In the genomic region with DNA sequence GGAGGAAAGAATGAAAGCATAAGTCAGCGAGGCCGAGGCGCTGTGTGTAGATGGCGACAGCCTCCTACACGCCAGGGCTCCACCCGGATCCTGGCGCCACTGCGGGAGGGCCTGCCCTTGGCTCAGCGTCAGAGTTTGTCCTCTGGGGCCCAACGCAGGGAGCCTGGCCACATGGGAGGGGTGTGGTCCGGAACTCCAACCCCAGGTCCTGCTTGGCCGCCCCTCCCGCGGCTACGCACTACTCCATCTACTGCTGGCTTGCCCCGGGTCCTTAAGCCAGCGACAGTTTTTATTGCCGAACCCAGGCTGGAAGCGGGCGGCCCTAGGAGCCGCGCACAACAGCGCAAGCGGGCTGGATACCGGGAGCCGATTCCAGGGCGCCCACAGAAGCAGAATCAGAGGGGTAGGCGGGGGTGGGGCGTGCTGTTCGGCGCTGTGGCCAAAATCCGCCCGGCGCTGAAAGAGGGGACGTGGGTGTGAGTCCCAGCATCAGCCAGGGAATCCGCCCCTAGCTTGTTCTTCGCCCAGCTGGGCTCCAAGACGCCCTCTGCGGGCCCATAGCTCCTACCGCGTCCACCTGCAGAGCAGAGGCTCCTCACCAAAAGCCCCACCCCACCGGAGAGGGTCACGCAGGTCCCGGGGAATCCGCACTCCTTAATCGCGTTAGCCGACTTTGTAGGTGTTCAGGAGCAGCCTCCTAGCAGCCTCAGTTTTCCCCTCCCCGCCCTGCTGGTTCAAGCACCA, we compare ENCODE assay signal across 8 cellular contexts. TPM values are rescaled to one million over a fixed set of nuclear protein-coding genes. Genes with fewer than 3 reads are reported as not detected.
DNase-seq lines count a peak whose midpoint lies in the region; ATAC-seq and TF ChIP-seq lines count a peak whose summit lies in the region.

No MANE protein-coding gene starts in this region.

- peak overlapping the region; percentile 78 for H3K4me3 Mint-ChIP-seq in CD8-positive, alpha-beta T cell
- H3K4me3 Mint-ChIP-seq in activated T-cell treated with anti-CD3 and anti-CD28 coated beads, Interleukin-2, amount 50 U/mL, for 24 hours: peak overlapping the region; percentile 60
- peak overlapping the region; percentile 34 for H3K4me3 Mint-ChIP-seq in natural killer cell treated with Interleukin-12 subunit alpha and Interleukin-12 subunit beta and Interleukin-15 and Interleukin-18, amount 100 ng/mL, for 72 hours

- H3K4me1 ChIP-seq in CD8-positive, alpha-beta T cell (ENCODE audit: insufficient read depth, low read length): peaks cover 41% of the 10 kb centered on the region
- H3K4me1 ChIP-seq in fibroblast of lung (ENCODE audit: control insufficient read depth, extremely low read depth, insufficient read depth, low read length) (peaks cover 9% of the 10 kb centered on the region), vagina (peaks cover 51% of the 10 kb centered on the region)

- no peaks in the 10 kb centered on the region for H3K9me3 ChIP-seq in CD8-positive, alpha-beta T cell (ENCODE audit: low read length)
- H3K9me3 ChIP-seq in fibroblast of lung (ENCODE audit: control insufficient read depth, insufficient read depth, low read depth, low read length): no peaks in the 10 kb centered on the region
- H3K9me3 ChIP-seq in vagina: no peaks in the 10 kb centered on the region

- H3K4me2 ChIP-seq in fibroblast of lung (ENCODE audit: extremely low read depth, insufficient read depth, low read length): peak overlapping the region; percentile 76

- no peaks in the 10 kb centered on the region for H4K20me1 ChIP-seq in fibroblast of lung (ENCODE audit: control insufficient read depth, extremely low read depth, insufficient read depth, low read length)

- peaks cover 5% of the 10 kb centered on the region for H3K79me2 ChIP-seq in fibroblast of lung (ENCODE audit: control insufficient read depth, insufficient read depth, low read length)

- no peak for TF ChIP-seq POLR2A in vagina (IDR thresholded peaks at IDR 0.05)

- CTCF ChIA-PET in CD8-positive, alpha-beta T cell (lab: Charles Lee): interaction anchor here (0.9 to 20.9 kb wide), 9 partner anchors 8 to 79 kb away, joined by 3 to 580 read pairs (median 5); a partner anchor contains a TSS

- H3K4me3 ChIP-seq in CD8-positive, alpha-beta T cell (ENCODE audit: low read depth, low read length): peak overlapping the region; percentile 38
- H3K4me3 ChIP-seq in H7 (ENCODE audit: insufficient read depth, low read depth, low read length) (peak overlapping the region; percentile 63), fibroblast of lung (replicated peaks in 1 of 4; ENCODE audit: control extremely low read depth in 1 of 4, insufficient read depth in 1 of 4, low read depth in 3 of 4, low read length in 4 of 4) (peak overlapping the region; percentile 22 to 65 (median 48)), vagina (peak overlapping the region; percentile 47 to 55)

- H3K27me3 ChIP-seq in CD8-positive, alpha-beta T cell (ENCODE audit: insufficient read depth, low read length): peaks cover 39% of the 10 kb centered on the region
- H3K27me3 ChIP-seq in H7 (ENCODE audit: control insufficient read depth, insufficient read depth, low read length) (peaks cover 64% of the 10 kb centered on the region), fibroblast of lung (ENCODE audit: control insufficient read depth, insufficient read depth, low read length) (no peaks in the 10 kb centered on the region), vagina (no peaks in the 10 kb centered on the region)

- peaks cover 28% of the 10 kb centered on the region for H3K4me1 Mint-ChIP-seq in CD8-positive, alpha-beta T cell (ENCODE audit: low read depth)
- peaks cover 39% of the 10 kb centered on the region for H3K4me1 Mint-ChIP-seq in activated T-cell treated with anti-CD3 and anti-CD28 coated beads, Interleukin-2, amount 50 U/mL, for 24 hours (ENCODE audit: low read depth)
- peaks cover 10 to 14% of the 10 kb centered on the region in 2 donors for H3K4me1 Mint-ChIP-seq in natural killer cell treated with Interleukin-12 subunit alpha and Interleukin-12 subunit beta and Interleukin-15 and Interleukin-18, amount 100 ng/mL, for 72 hours (ENCODE audit: low read depth in 2 of 2)

- H3K9ac ChIP-seq in fibroblast of lung (ENCODE audit: insufficient read depth, low read length): peak overlapping the region; percentile 56

- H3K27me3 Mint-ChIP-seq in CD8-positive, alpha-beta T cell (ENCODE audit: low read depth): peaks cover 30% of the 10 kb centered on the region
- peaks cover 57% of the 10 kb centered on the region for H3K27me3 Mint-ChIP-seq in activated T-cell treated with anti-CD3 and anti-CD28 coated beads, Interleukin-2, amount 50 U/mL, for 24 hours
- peaks cover 14 to 20% of the 10 kb centered on the region in 2 donors for H3K27me3 Mint-ChIP-seq in natural killer cell treated with Interleukin-12 subunit alpha and Interleukin-12 subunit beta and Interleukin-15 and Interleukin-18, amount 100 ng/mL, for 72 hours

- H3K27ac ChIP-seq in CD8-positive, alpha-beta T cell (ENCODE audit: low read depth, low read length): no peak overlapping the region
- peak overlapping the region; percentile 48 for H3K27ac ChIP-seq in fibroblast of lung (ENCODE audit: insufficient read depth, low read length)
- H3K27ac ChIP-seq in vagina: peak overlapping the region; percentile 58

- H3K36me3 Mint-ChIP-seq in CD8-positive, alpha-beta T cell: no peaks in the 10 kb centered on the region
- no peaks in the 10 kb centered on the region for H3K36me3 Mint-ChIP-seq in activated T-cell treated with anti-CD3 and anti-CD28 coated beads, Interleukin-2, amount 50 U/mL, for 24 hours (ENCODE audit: low read depth)
- H3K36me3 Mint-ChIP-seq in natural killer cell treated with Interleukin-12 subunit alpha and Interleukin-12 subunit beta and Interleukin-15 and Interleukin-18, amount 100 ng/mL, for 72 hours: no peaks in the 10 kb centered on the region

- TF ChIP-seq CTCF in CD8-positive, alpha-beta T cell (IDR thresholded peaks at IDR 0.05): peak; percentile 23
- TF ChIP-seq CTCF in fibroblast of lung (conservative IDR thresholded peaks at IDR 0.05 in 1 of 2, IDR thresholded peaks at IDR 0.05 in 1 of 2; ENCODE audit: low read depth in 1 of 2, low read length in 2 of 2): peak; percentile 54 to 56
- TF ChIP-seq CTCF in vagina (IDR thresholded peaks at IDR 0.05): peak in 1 of 3 experiments; percentile 23

- ATAC-seq in CD8-positive, alpha-beta T cell: peak; percentile 61
- no peak for ATAC-seq in natural killer cell treated with Interleukin-12 subunit alpha and Interleukin-12 subunit beta and Interleukin-15 and Interleukin-18, amount 100 ng/mL, for 72 hours
- ATAC-seq in HG02763 (IDR thresholded peaks at IDR 0.05; ENCODE audit: unreplicated experiment): no peak

- H3K36me3 ChIP-seq in CD8-positive, alpha-beta T cell (ENCODE audit: insufficient read depth, low read length): no peaks in the 10 kb centered on the region
- H3K36me3 ChIP-seq in H7 (replicated peaks; ENCODE audit: control insufficient read depth, insufficient read depth, low read length): no peaks in the 10 kb centered on the region
- H3K36me3 ChIP-seq in fibroblast of lung (ENCODE audit: control insufficient read depth, insufficient read depth, low read length): no peaks in the 10 kb centered on the region
- H3K36me3 ChIP-seq in vagina: no peaks in the 10 kb centered on the region

- H3K9me3 Mint-ChIP-seq in CD8-positive, alpha-beta T cell: no peaks in the 10 kb centered on the region
- no peaks in the 10 kb centered on the region for H3K9me3 Mint-ChIP-seq in activated T-cell treated with anti-CD3 and anti-CD28 coated beads, Interleukin-2, amount 50 U/mL, for 24 hours
- H3K9me3 Mint-ChIP-seq in natural killer cell treated with Interleukin-12 subunit alpha and Interleukin-12 subunit beta and Interleukin-15 and Interleukin-18, amount 100 ng/mL, for 72 hours: no peaks in the 10 kb centered on the region

- POLR2A ChIA-PET in CD8-positive, alpha-beta T cell (lab: Charles Lee): interaction anchor here (1.4 to 2.1 kb wide), 2 partner anchors 25 to 35 kb away, joined by 4 to 6 read pairs; no protein-coding TSS in a partner anchor

- H3K27ac Mint-ChIP-seq in CD8-positive, alpha-beta T cell: no peak overlapping the region
- H3K27ac Mint-ChIP-seq in activated T-cell treated with anti-CD3 and anti-CD28 coated beads, Interleukin-2, amount 50 U/mL, for 24 hours: no peak overlapping the region
- H3K27ac Mint-ChIP-seq in natural killer cell treated with Interleukin-12 subunit alpha and Interleukin-12 subunit beta and Interleukin-15 and Interleukin-18, amount 100 ng/mL, for 72 hours: no peak overlapping the region

- H2AFZ ChIP-seq in fibroblast of lung (ENCODE audit: low read length): peak overlapping the region; percentile 34

- intact Hi-C loops in CD8-positive, alpha-beta T cell (cut with DNase I, micrococcal nuclease): loop anchor here in 1 of 2 experiments (5.0 kb wide), 1 partner anchor 34 kb away; a partner anchor contains a TSS
- intact Hi-C loops in vagina (cut with DNase I): no loop called here

- peak in 6 of 7 experiments; percentile 27 to 66 (median 52) for DNase-seq in CD8-positive, alpha-beta T cell
- DNase-seq in H7 (peak; percentile 85), NOMO-1 (lab: John Stamatoyannopoulos, UW; ENCODE audit: unreplicated experiment in 2 of 2) (peak; percentile 70 to 84), fibroblast of lung (ENCODE audit: low read depth in 2 of 2) (peak; percentile 59 to 79), vagina (ENCODE audit: extremely low spot score in 2 of 2) (no peak)
- peak; percentile 65 for DNase-seq in activated T-cell treated with anti-CD3 and anti-CD28 coated beads, Interleukin-2, amount 50 U/mL, for 24 hours
- DNase-seq in natural killer cell treated with Interleukin-12 subunit alpha and Interleukin-12 subunit beta and Interleukin-15 and Interleukin-18, amount 100 ng/mL, for 72 hours (ENCODE audit: low spot score): no peak

RNA-seq across cellular contexts. Expression of a gene that starts 4.5 kb away (rescaled TPM):
- total RNA-seq in CD8-positive, alpha-beta T cell: not detected
- total RNA-seq in H7 (2014; rRNA removed; shearing (Covaris generic)): 11.9 and 22.0 TPM in 2 replicates
- total RNA-seq in fibroblast of lung (14.4 and 19.8 TPM in 2 replicates), vagina (4.2 TPM)
- polyA plus RNA-seq in fibroblast of lung: 4.6 and 15.3 TPM in 2 replicates
- polyA plus RNA-seq in fibroblast of lung (2012): 6.7 and 26.3 TPM in 2 replicates
- polyA minus RNA-seq in fibroblast of lung (ENCODE audit: low replicate concordance): 17.1 and 35.7 TPM in 2 replicates
- 1 to 10 TPM in 1 of 2 donors, not detected in 1; 1.9 TPM for total RNA-seq in natural killer cell treated with Interleukin-12 subunit alpha and Interleukin-12 subunit beta and Interleukin-15 and Interleukin-18, amount 100 ng/mL, for 72 hours

RNA-seq across cellular contexts. Expression of a gene that starts 35.3 kb away (rescaled TPM):
- total RNA-seq in CD8-positive, alpha-beta T cell: 10 to 100 TPM; 38.1 to 39.3 TPM
- 4.1 and 5.6 TPM in 2 replicates for total RNA-seq in H7 (2014; rRNA removed; shearing (Covaris generic))
- total RNA-seq in fibroblast of lung (39.3 and 55.0 TPM in 2 replicates), vagina (95.0 TPM)
- polyA plus RNA-seq in fibroblast of lung: 79.3 and 90.9 TPM in 2 replicates
- polyA plus RNA-seq in fibroblast of lung (2012): 48.7 and 51.3 TPM in 2 replicates
- polyA minus RNA-seq in fibroblast of lung (ENCODE audit: low replicate concordance): 125 and 157 TPM in 2 replicates
- total RNA-seq in natural killer cell treated with Interleukin-12 subunit alpha and Interleukin-12 subunit beta and Interleukin-15 and Interleukin-18, amount 100 ng/mL, for 72 hours: 10 to 100 TPM; 12.5 to 21.1 TPM

RNA-seq across cellular contexts. Expression of a gene that starts 35.4 kb away (rescaled TPM):
- total RNA-seq in CD8-positive, alpha-beta T cell: 1 to 10 TPM in 1 of 2 experiments, under 1 TPM in 1; 0.95 to 1.7 TPM
- 2.3 and 5.1 TPM in 2 replicates for total RNA-seq in H7 (2014; rRNA removed; shearing (Covaris generic))
- total RNA-seq in fibroblast of lung: 1.3 TPM in 2 replicates
- 0.42 and 0.50 TPM in 2 replicates for polyA plus RNA-seq in fibroblast of lung
- polyA plus RNA-seq in fibroblast of lung (2012): 1.0 and 1.4 TPM in 2 replicates
- 0.08 TPM in 1 of 2 replicates, not detected in the other for polyA minus RNA-seq in fibroblast of lung (ENCODE audit: low replicate concordance)
- total RNA-seq in natural killer cell treated with Interleukin-12 subunit alpha and Interleukin-12 subunit beta and Interleukin-15 and Interleukin-18, amount 100 ng/mL, for 72 hours: under 1 TPM; 0.17 to 0.62 TPM
- 1.5 TPM for total RNA-seq in vagina

Comparison
In these comparisons a context has a peak if more than half of its experiments do, and no peak if none do; other contexts are left out.
1. DNase-seq: peak in CD8-positive, alpha-beta T cell (6 of 7), H7 (single experiment), NOMO-1 (2 of 2), activated T-cell treated with anti-CD3 and anti-CD28 coated beads, Interleukin-2, amount 50 U/mL, for 24 hours (single experiment) and fibroblast of lung (2 of 2); none in natural killer cell treated with Interleukin-12 subunit alpha and Interleukin-12 subunit beta and Interleukin-15 and Interleukin-18, amount 100 ng/mL, for 72 hours (single experiment) and vagina (0 of 2).
2. Peak in every context shown above with its lines, with median percentiles within 50 percentile points of each other: H3K4me3 ChIP-seq and H3K4me3 Mint-ChIP-seq.